In genomic region chr14:81400852-81401251, GRCh38 we compare ENCODE assay signal across 10 cellular contexts. TPM values are rescaled to one million over a fixed set of nuclear protein-coding genes. Genes with fewer than 3 reads are reported as not detected.
DNase-seq lines count a peak whose midpoint lies in the region; ATAC-seq and TF ChIP-seq lines count a peak whose summit lies in the region.
"Had no signal": no experiment of that assay in that cellular context is flagged by ENCODE, and none has a peak within 500 bp of the region (broad histone marks: within the 10 kb centered on the region; RNA-seq: fewer than 3 reads in every experiment).

No MANE protein-coding gene starts in this region.

- H3K27me3 ChIP-seq in esophagus (ENCODE audit: control insufficient read depth in 1 of 2, insufficient read depth in 2 of 2, low read length in 2 of 2) (no peaks in the 10 kb centered on the region), sigmoid colon (no peaks in the 10 kb centered on the region)
- H3K27me3 ChIP-seq: ovary had no signal

- POLR2A ChIA-PET in activated CD4-positive, alpha-beta T cell treated with anti-CD3 and anti-CD28 coated beads for 36 hours (lab: Charles Lee), result no interaction called here

- TF ChIP-seq POLR2A in sigmoid colon (IDR thresholded peaks at IDR 0.05), result no peak

- peak overlapping the region; percentile 96 for H3K27ac ChIP-seq in esophagus (ENCODE audit: low read depth in 2 of 2, low read length in 1 of 2)
- H3K27ac ChIP-seq in sigmoid colon, result peak overlapping the region in 1 of 4 donors; percentile 52
- H3K27ac ChIP-seq: ovary had no signal

- no peak overlapping the region for H3K4me3 Mint-ChIP-seq in activated CD4-positive, alpha-beta T cell treated with anti-CD3 and anti-CD28 coated beads for 36 hours
- H3K4me3 Mint-ChIP-seq: activated B cell treated with CpG ODN at 0.5 μM for 24 hours had no signal

- DNase-seq in activated CD4-positive, alpha-beta T cell treated with anti-CD3 and anti-CD28 coated beads for 36 hours, result peak; percentile 50
- DNase-seq in activated CD4-positive, alpha-beta T cell treated with anti-CD3 and anti-CD28 coated beads for 1 hour, result no peak
- DNase-seq in NCI-H748 (lab: John Stamatoyannopoulos, UW; ENCODE audit: unreplicated experiment), result peak; percentile 54
- DNase-seq in sigmoid colon, result peak; percentile 88
- no peak for DNase-seq in NCI-H1694 (lab: John Stamatoyannopoulos, UW)
- DNase-seq: activated B cell treated with CpG ODN at 0.5 μM for 24 hours had no signal

- peak; percentile 61 for ATAC-seq in activated CD4-positive, alpha-beta T cell treated with anti-CD3 and anti-CD28 coated beads for 36 hours
- ATAC-seq in GM21423 (IDR thresholded peaks at IDR 0.05; ENCODE audit: unreplicated experiment) (no peak), GM19035 (IDR thresholded peaks at IDR 0.05; ENCODE audit: unreplicated experiment) (no peak)

- H3K4me1 Mint-ChIP-seq in activated CD4-positive, alpha-beta T cell treated with anti-CD3 and anti-CD28 coated beads for 36 hours, result peaks cover 15% of the 10 kb centered on the region
- H3K4me1 Mint-ChIP-seq: activated B cell treated with CpG ODN at 0.5 μM for 24 hours had no signal

- peaks cover 12% of the 10 kb centered on the region for H3K27me3 Mint-ChIP-seq in activated CD4-positive, alpha-beta T cell treated with anti-CD3 and anti-CD28 coated beads for 36 hours

- no peak overlapping the region for H3K4me3 ChIP-seq in esophagus (ENCODE audit: low read depth in 1 of 2, low read length in 2 of 2)
- H3K4me3 ChIP-seq in sigmoid colon, result no peak overlapping the region
- H3K4me3 ChIP-seq: ovary had no signal

- no peak overlapping the region for H3K27ac Mint-ChIP-seq in activated CD4-positive, alpha-beta T cell treated with anti-CD3 and anti-CD28 coated beads for 36 hours
- H3K27ac Mint-ChIP-seq: activated B cell treated with CpG ODN at 0.5 μM for 24 hours had no signal

- no peaks in the 10 kb centered on the region for H3K9me3 ChIP-seq in esophagus (ENCODE audit: control insufficient read depth in 2 of 2, insufficient read depth in 1 of 2, low read depth in 1 of 2, low read length in 1 of 2)
- no peaks in the 10 kb centered on the region for H3K9me3 ChIP-seq in sigmoid colon
- H3K9me3 ChIP-seq: ovary had no signal

- H3K9me3 Mint-ChIP-seq in activated CD4-positive, alpha-beta T cell treated with anti-CD3 and anti-CD28 coated beads for 36 hours (ENCODE audit: low read depth), result peaks cover 3% of the 10 kb centered on the region
- H3K9me3 Mint-ChIP-seq: activated B cell treated with CpG ODN at 0.5 μM for 24 hours had no signal

- H3K36me3 ChIP-seq in esophagus (ENCODE audit: control insufficient read depth in 2 of 2, insufficient read depth in 2 of 2, low read length in 1 of 2) (no peaks in the 10 kb centered on the region), sigmoid colon (no peaks in the 10 kb centered on the region)
- H3K36me3 ChIP-seq: ovary had no signal

- TF ChIP-seq EP300 in sigmoid colon (IDR thresholded peaks at IDR 0.05), result no peak

- H3K4me1 ChIP-seq in esophagus (ENCODE audit: control insufficient read depth in 2 of 2, insufficient read depth in 2 of 2, low read length in 1 of 2) (peaks cover 0 to 14% of the 10 kb centered on the region in 2 donors), sigmoid colon (no peaks in the 10 kb centered on the region)

- no peaks in the 10 kb centered on the region for H3K36me3 Mint-ChIP-seq in activated CD4-positive, alpha-beta T cell treated with anti-CD3 and anti-CD28 coated beads for 36 hours (ENCODE audit: low read depth)

- CTCF ChIA-PET in activated CD4-positive, alpha-beta T cell treated with anti-CD3 and anti-CD28 coated beads for 36 hours (lab: Charles Lee), result interaction anchor here (1.9 kb wide), 1 partner anchor 10 kb away, joined by 7 read pairs; no protein-coding TSS in a partner anchor

- intact Hi-C loops in activated CD4-positive, alpha-beta T cell treated with anti-CD3 and anti-CD28 coated beads for 36 hours (cut with DNase I, micrococcal nuclease), result loop anchor here (2.0 kb wide), 2 partner anchors 70 to 454 kb away; no protein-coding TSS in a partner anchor
- intact Hi-C loops in sigmoid colon (cut with DNase I), result no loop called here

- 34 to 45% methylated on average over 8 of the region's 8 CpGs for WGBS in esophagus, 2 donors
- WGBS in sigmoid colon, 2 donors, result 13 to 64% methylated on average over 8 of the region's 8 CpGs

- TF ChIP-seq CTCF in sigmoid colon (IDR thresholded peaks at IDR 0.05), result no peak

RNA-seq across cellular contexts. Expression of gene STON2, which starts 0.7 kb away (rescaled TPM):
- under 1 TPM; 0.05 to 0.19 TPM for total RNA-seq in activated CD4-positive, alpha-beta T cell treated with anti-CD3 and anti-CD28 coated beads for 36 hours
- 10 to 100 TPM in 1 of 2 donors, 1 to 10 TPM in 1; 8.5 to 20.4 TPM for polyA plus RNA-seq in esophagus
- 10 to 100 TPM; 12.2 to 15.6 (median 13.3) TPM for total RNA-seq in sigmoid colon
- 1 to 10 TPM; 2.9 to 6.2 (median 3.0) TPM for polyA plus RNA-seq in sigmoid colon
- total RNA-seq: activated B cell treated with CpG ODN at 0.5 μM for 24 hours had no signal

Comparison
In these comparisons a context has a peak if more than half of its experiments do, and no peak if none do; other contexts are left out.
1. DNase-seq: peak in activated CD4-positive, alpha-beta T cell treated with anti-CD3 and anti-CD28 coated beads for 36 hours (single experiment), NCI-H748 (single experiment) and sigmoid colon (single experiment); none in activated CD4-positive, alpha-beta T cell treated with anti-CD3 and anti-CD28 coated beads for 1 hour (single experiment) and NCI-H1694 (single experiment).
2. RNA of gene STON2, which starts 0.7 kb away (total RNA-seq): 12.2 to 15.6 TPM in sigmoid colon; 0.05 to 0.19 TPM in activated CD4-positive, alpha-beta T cell treated with anti-CD3 and anti-CD28 coated beads for 36 hours; every median in the first group is over 10 times any median in the second.